Comparison of ENCODE assay signal across 8 cellular contexts in the genomic region with DNA sequence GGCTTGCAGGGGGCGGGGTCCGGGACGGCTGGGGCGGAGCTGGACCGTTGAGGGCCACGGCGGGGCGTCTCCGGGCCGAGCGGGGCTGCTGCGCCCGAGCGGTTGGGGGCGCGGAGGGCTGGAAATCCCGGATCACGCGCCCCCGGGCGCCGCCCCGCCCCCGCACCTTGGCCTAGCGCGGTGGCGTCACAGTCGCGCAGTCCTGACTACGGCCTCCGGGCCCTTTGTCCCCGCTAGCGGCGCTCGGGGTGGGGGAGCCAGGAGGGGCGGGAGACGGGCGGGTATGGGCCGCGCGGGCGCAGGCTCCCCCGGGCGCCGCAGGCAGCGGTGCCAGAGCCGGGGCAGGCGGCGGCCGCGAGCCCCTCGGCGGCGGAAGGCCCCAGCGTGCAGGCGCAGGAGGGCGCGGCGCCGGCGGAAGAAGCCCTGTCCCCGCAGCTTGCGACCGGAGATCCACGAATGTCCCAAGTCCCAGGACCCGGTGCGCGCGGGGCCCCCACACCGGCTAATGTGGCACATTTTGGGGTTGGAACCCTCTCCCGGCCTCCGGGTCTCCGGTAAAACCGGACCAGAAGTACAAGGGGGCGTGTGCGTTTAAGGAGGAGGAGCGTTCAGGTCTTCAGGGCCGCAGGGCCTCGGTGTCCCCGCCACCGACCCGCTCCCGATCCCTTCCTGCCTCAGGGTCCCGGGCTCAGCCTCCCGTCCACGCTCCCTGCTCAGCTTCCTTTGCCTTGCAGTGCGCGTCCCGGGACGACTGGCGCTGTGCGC. TPM values are rescaled to one million over a fixed set of nuclear protein-coding genes. Genes with fewer than 3 reads are reported as not detected.
DNase-seq lines count a peak whose midpoint lies in the region; ATAC-seq, FAIRE-seq and TF ChIP-seq lines count a peak whose summit lies in the region.

No MANE protein-coding gene starts in this region.

- H3K4me3 Mint-ChIP-seq in nephron progenitor cell, result peak overlapping the region; percentile 79

- H3K4me3 ChIP-seq in BE2C (ENCODE audit: low read depth, low read length) (peak overlapping the region; percentile 64), foreskin fibroblast (ENCODE audit: low read depth in 1 of 2, low read length in 2 of 2) (peak overlapping the region; percentile 64 to 76), testis (peak overlapping the region; percentile 88 to 89)

- no peaks in the 10 kb centered on the region for H3K27me3 Mint-ChIP-seq in nephron progenitor cell (ENCODE audit: low read depth, poor library complexity)

- peak; percentile 31 for ATAC-seq in HG03571 (IDR thresholded peaks at IDR 0.05; ENCODE audit: unreplicated experiment)

- peak; percentile 81 for DNase-seq in BE2C
- peak; percentile 95 for DNase-seq in GM19239 (ENCODE audit: insufficient read length, low spot score)
- peak; percentile 73 for DNase-seq in RPMI7951 (ENCODE audit: low read depth)
- DNase-seq in activated naive CD4-positive, alpha-beta T cell treated with Interleukin-2 at 50 U/mL for 16 hours, result peak; percentile 79
- DNase-seq in foreskin fibroblast, result peak; percentile 75 to 91
- peak; percentile 84 for DNase-seq in nephron progenitor cell
- peak; percentile 78 for DNase-seq in testis

- FAIRE-seq in GM19239 (lab: Jason Lieb, UNC), result peak; percentile 71

- no peaks in the 10 kb centered on the region for H3K36me3 Mint-ChIP-seq in nephron progenitor cell (ENCODE audit: low read depth)

- H3K4me1 ChIP-seq in BE2C (no peaks in the 10 kb centered on the region), testis (peaks cover 40% of the 10 kb centered on the region)

- no peaks in the 10 kb centered on the region for H3K9me3 ChIP-seq in BE2C
- no peaks in the 10 kb centered on the region for H3K9me3 ChIP-seq in testis

- WGBS in testis, 2 donors, result 0 to 2% methylated on average over 1 to 51 of the region's 92 CpGs

- H3K36me3 ChIP-seq in BE2C (peaks cover 26% of the 10 kb centered on the region), testis (ENCODE audit: low read depth, missing control alignments) (no peaks in the 10 kb centered on the region)

- intact Hi-C loops in testis (cut with DNase I; ENCODE audit: low total_unique reads), result no loop called here

- H3K4me1 Mint-ChIP-seq in nephron progenitor cell, result peaks cover 34% of the 10 kb centered on the region

- H3K27ac Mint-ChIP-seq in nephron progenitor cell, result no peak overlapping the region

- TF ChIP-seq CTCF in BE2C (IDR thresholded peaks at IDR 0.05; ENCODE audit: low read depth, low read length) (no peak), foreskin fibroblast (IDR thresholded peaks at IDR 0.05; ENCODE audit: low read depth, low read length) (no peak), nephron progenitor cell (IDR thresholded peaks at IDR 0.05) (no peak), testis (IDR thresholded peaks at IDR 0.05) (peak in 1 of 3 experiments; percentile 7)

- H3K27me3 ChIP-seq in BE2C, result no peaks in the 10 kb centered on the region
- H3K27me3 ChIP-seq in testis, result no peaks in the 10 kb centered on the region

- TF ChIP-seq POLR2A in testis (IDR thresholded peaks at IDR 0.05), result no peak

- H3K27ac ChIP-seq in testis, result peak overlapping the region; percentile 97 to 99

- H3K9me3 Mint-ChIP-seq in nephron progenitor cell, result no peaks in the 10 kb centered on the region

RNA-seq across cellular contexts. Expression of a gene that starts 0.8 kb away (rescaled TPM):
- 790 TPM for polyA plus RNA-seq in BE2C (2012; ENCODE audit: insufficient read depth, insufficient read length, low read depth)
- total RNA-seq in RPMI7951 (2014; rRNA removed; shearing (Covaris generic)), result 386 and 470 TPM in 2 replicates
- total RNA-seq in testis, result 1,000 to 10,000 TPM; 1,153 to 1,773 TPM
- polyA plus RNA-seq in testis (ENCODE audit: insufficient read depth, low read depth, low replicate concordance), result 1,893 TPM

RNA-seq across cellular contexts. Expression of a gene that starts 9.5 kb away (rescaled TPM):
- polyA plus RNA-seq in BE2C (2012; ENCODE audit: insufficient read depth, insufficient read length, low read depth), result 824 TPM
- total RNA-seq in RPMI7951 (2014; rRNA removed; shearing (Covaris generic)), result 128 and 158 TPM in 2 replicates
- total RNA-seq in testis, result 100 to 1,000 TPM in 1 of 2 donors, 10 to 100 TPM in 1; 96.5 to 143 TPM
- polyA plus RNA-seq in testis (ENCODE audit: insufficient read depth, low read depth, low replicate concordance), result 246 TPM

RNA-seq across cellular contexts. Expression of a gene that starts 37.7 kb away (rescaled TPM):
- polyA plus RNA-seq in BE2C (2012; ENCODE audit: insufficient read depth, insufficient read length, low read depth), result 31.2 TPM
- total RNA-seq in RPMI7951 (2014; rRNA removed; shearing (Covaris generic)), result 0.98 and 1.3 TPM in 2 replicates
- total RNA-seq in testis, result 10 to 100 TPM; 20.7 to 31.7 TPM
- polyA plus RNA-seq in testis (ENCODE audit: insufficient read depth, low read depth, low replicate concordance), result 14.1 TPM

Comparison
In these comparisons a context has a peak if more than half of its experiments do, and no peak if none do; other contexts are left out.
1. Peak in every context shown above with its lines: DNase-seq, ATAC-seq, H3K4me3 ChIP-seq and H3K27ac ChIP-seq.